In the genomic region with DNA sequence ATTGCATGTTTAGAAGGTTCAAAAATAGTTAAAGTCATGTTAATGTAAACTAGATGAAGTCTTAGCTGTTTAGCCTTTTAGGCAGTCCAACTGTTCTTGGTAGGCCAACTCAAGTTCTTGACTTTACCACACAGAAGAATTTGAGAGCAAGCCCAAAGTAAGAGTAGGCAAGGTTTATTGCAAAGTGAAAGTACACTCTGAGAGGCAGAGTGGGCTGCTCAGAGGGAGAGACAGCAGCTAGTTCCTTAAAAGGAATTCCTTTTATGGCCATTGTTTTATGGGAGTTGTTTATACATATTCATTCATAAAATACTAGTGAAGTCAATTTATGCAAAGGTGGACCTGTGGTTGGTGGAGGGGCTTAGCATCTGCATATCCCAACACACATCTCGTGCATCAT, we compare ENCODE assay signal across 22 cellular contexts.
DNase-seq lines count a peak whose midpoint lies in the region; ATAC-seq and TF ChIP-seq lines count a peak whose summit lies in the region.
"Had no signal": no experiment of that assay in that cellular context is flagged by ENCODE, and none has a peak within 500 bp of the region (broad histone marks: within the 10 kb centered on the region; RNA-seq: fewer than 3 reads in every experiment).

No MANE protein-coding gene starts in this region.

- WGBS in transverse colon (ENCODE audit: low coverage in 1 of 2), 2 donors: 17 to 50% methylated on average over 1 of the region's 1 CpG

- peak; percentile 9 for DNase-seq in Daoy (ENCODE audit: low read depth)
- no peak for DNase-seq in T-cell
- peak; percentile 12 for DNase-seq in fibroblast of the aortic adventitia (ENCODE audit: low read depth)
- no peak for DNase-seq in HuH-7.5 (ENCODE audit: low spot score)
- no peak for DNase-seq in NCI-H2171 (lab: John Stamatoyannopoulos, UW)
- DNase-seq in ureter (ENCODE audit: low spot score): no peak
- no peak for DNase-seq in transverse colon
- DNase-seq: activated CD4-positive, alpha-beta T cell treated with anti-CD3 and anti-CD28 coated beads for 48 hours; activated CD8-positive, alpha-beta memory T cell treated with anti-CD3 and anti-CD28 coated beads, Interleukin-2, amount 10 ng/mL, durations not matched to agents 7 days and 5 days; activated effector memory CD4-positive, alpha-beta T cell treated with Interleukin-2 at 50 U/mL for 16 hours; DND-41; NCI-H2029 treated with DMSO at 0.1 percent for 48 hours; NCI-H510A; retina; stimulated activated CD4-positive, alpha-beta T cell treated with anti-CD3 and anti-CD28 coated beads, Interleukin-12 subunit alpha, Interleukin-12 subunit beta, amount 100 ng/mL, for 4 hours had no signal

- H3K36me3 Mint-ChIP-seq in T-cell: no peaks in the 10 kb centered on the region
- H3K36me3 Mint-ChIP-seq: activated CD8-positive, alpha-beta memory T cell treated with anti-CD3 and anti-CD28 coated beads, Interleukin-2, amount 10 ng/mL, durations not matched to agents 7 days and 5 days; type B pancreatic cell had no signal

- no peaks in the 10 kb centered on the region for H3K4me1 ChIP-seq in transverse colon
- H3K4me1 ChIP-seq: gastroesophageal sphincter had no signal

- no peak overlapping the region for H3K27ac Mint-ChIP-seq in T-cell
- H3K27ac Mint-ChIP-seq: activated CD8-positive, alpha-beta memory T cell treated with anti-CD3 and anti-CD28 coated beads, Interleukin-2, amount 10 ng/mL, durations not matched to agents 7 days and 5 days; dendritic cell treated with granulocyte-macrophage colony-stimulating factor and Interleukin-4, amounts not matched to agents 40 ng/mL and 50 ng/mL, for 4 days; type B pancreatic cell had no signal

- H3K4me3 Mint-ChIP-seq in T-cell: peak overlapping the region in 2 of 3 donors; percentile 18 to 22
- H3K4me3 Mint-ChIP-seq: activated CD8-positive, alpha-beta memory T cell treated with anti-CD3 and anti-CD28 coated beads, Interleukin-2, amount 10 ng/mL, durations not matched to agents 7 days and 5 days; dendritic cell treated with granulocyte-macrophage colony-stimulating factor and Interleukin-4, amounts not matched to agents 40 ng/mL and 50 ng/mL, for 4 days; type B pancreatic cell had no signal

- no peak for TF ChIP-seq POLR2A in transverse colon (IDR thresholded peaks at IDR 0.05)

- H3K27me3 Mint-ChIP-seq in T-cell: no peaks in the 10 kb centered on the region
- H3K27me3 Mint-ChIP-seq: activated CD8-positive, alpha-beta memory T cell treated with anti-CD3 and anti-CD28 coated beads, Interleukin-2, amount 10 ng/mL, durations not matched to agents 7 days and 5 days; dendritic cell treated with granulocyte-macrophage colony-stimulating factor and Interleukin-4, amounts not matched to agents 40 ng/mL and 50 ng/mL, for 4 days; type B pancreatic cell had no signal

- ATAC-seq in HG02798 (IDR thresholded peaks at IDR 0.05; ENCODE audit: poor library complexity, unreplicated experiment) (peak; percentile 38), T-cell (replicated peaks in 1 of 4) (no peak)
- ATAC-seq: activated CD8-positive, alpha-beta memory T cell treated with anti-CD3 and anti-CD28 coated beads, Interleukin-2, amount 10 ng/mL, durations not matched to agents 7 days and 5 days; gastroesophageal sphincter; K562 had no signal

- in situ Hi-C loops in transverse colon (cut with MboI; ENCODE audit: low pct_ligation_motif_present in 1 of 4, low pct_unique_long_range_greater_than_20kb in 1 of 4, low sequenced_read_pairs in 3 of 4): no loop called here

- no peak for TF ChIP-seq CTCF in fibroblast of the aortic adventitia (IDR thresholded peaks at IDR 0.05; ENCODE audit: insufficient read depth, low read length)
- no peak for TF ChIP-seq CTCF in transverse colon (IDR thresholded peaks at IDR 0.05)

- H3K4me3 ChIP-seq in fibroblast of the aortic adventitia (ENCODE audit: low read depth, low read length) (no peak overlapping the region), transverse colon (no peak overlapping the region)
- H3K4me3 ChIP-seq: gastroesophageal sphincter, K562 had no signal

- no peak for TF ChIP-seq EP300 in transverse colon (IDR thresholded peaks at IDR 0.05; ENCODE audit: low read depth)

- H3K9me3 ChIP-seq in transverse colon: no peaks in the 10 kb centered on the region
- H3K9me3 ChIP-seq: gastroesophageal sphincter had no signal

- H3K27ac ChIP-seq in transverse colon: no peak overlapping the region
- H3K27ac ChIP-seq: epithelial cell of prostate, gastroesophageal sphincter, HL-60 had no signal

- no peaks in the 10 kb centered on the region for H3K36me3 ChIP-seq in transverse colon
- H3K36me3 ChIP-seq: gastroesophageal sphincter had no signal

- peaks cover 0 to 4% (median 0%) of the 10 kb centered on the region in 3 donors for H3K9me3 Mint-ChIP-seq in T-cell
- H3K9me3 Mint-ChIP-seq: type B pancreatic cell had no signal

- no peaks in the 10 kb centered on the region for H3K27me3 ChIP-seq in transverse colon
- H3K27me3 ChIP-seq: gastroesophageal sphincter had no signal

- H3K4me1 Mint-ChIP-seq in T-cell: peaks cover 5 to 8% (median 7%) of the 10 kb centered on the region in 3 donors
- H3K4me1 Mint-ChIP-seq: activated CD8-positive, alpha-beta memory T cell treated with anti-CD3 and anti-CD28 coated beads, Interleukin-2, amount 10 ng/mL, durations not matched to agents 7 days and 5 days had no signal

- POLR2A ChIA-PET in T-cell (lab: Charles Lee): no interaction called here

- CTCF ChIA-PET in T-cell (lab: Charles Lee): no interaction called here

- intact Hi-C loops in transverse colon (cut with DNase I; ENCODE audit: low total_unique reads): no loop called here

Comparison
In these comparisons a context has a peak if more than half of its experiments do, and no peak if none do; other contexts are left out.
1. DNase-seq: peak in Daoy (single experiment) and fibroblast of the aortic adventitia (single experiment); none in T-cell (0 of 34), HuH-7.5 (single experiment), NCI-H2171 (single experiment), ureter (single experiment) and transverse colon (single experiment).